Comparison of ENCODE assay signal across 14 cellular contexts in genomic region chrX:106378616-106379015, GRCh38.
DNase-seq lines count a peak whose midpoint lies in the region; ATAC-seq and TF ChIP-seq lines count a peak whose summit lies in the region.
"Had no signal": no experiment of that assay in that cellular context is flagged by ENCODE, and none has a peak within 500 bp of the region (broad histone marks: within the 10 kb centered on the region; RNA-seq: fewer than 3 reads in every experiment).

No MANE protein-coding gene starts in this region.

- 73% methylated on average over 1 of the region's 1 CpG for WGBS in right cardiac atrium

- no peaks in the 10 kb centered on the region for H3K9me3 ChIP-seq in right cardiac atrium (ENCODE audit: control insufficient read depth, low read length)
- H3K9me3 ChIP-seq: testis had no signal

- intact Hi-C loops in right cardiac atrium (cut with DNase I), result no loop called here

- H3K9me3 Mint-ChIP-seq in activated T-helper 17 cell treated with anti-CD3 and anti-CD28 coated beads, Interleukin-2, amount 50 U/mL, for 72 hours, result no peaks in the 10 kb centered on the region

- H3K4me1 ChIP-seq in right cardiac atrium (ENCODE audit: control insufficient read depth, insufficient read depth, low read length), result no peaks in the 10 kb centered on the region
- H3K4me1 ChIP-seq: testis had no signal

- H3K4me3 ChIP-seq in GM12865 (ENCODE audit: low read depth, low read length) (no peak overlapping the region), right cardiac atrium (ENCODE audit: low read length) (no peak overlapping the region)
- H3K4me3 ChIP-seq: PC-9, skin epidermis, testis had no signal

- H3K4me3 Mint-ChIP-seq in activated T-helper 17 cell treated with anti-CD3 and anti-CD28 coated beads, Interleukin-2, amount 50 U/mL, for 72 hours, result peak overlapping the region; percentile 48
- H3K4me3 Mint-ChIP-seq: neural crest cell had no signal

- no peaks in the 10 kb centered on the region for H3K27me3 Mint-ChIP-seq in activated T-helper 17 cell treated with anti-CD3 and anti-CD28 coated beads, Interleukin-2, amount 50 U/mL, for 72 hours

- no peak overlapping the region for H3K27ac ChIP-seq in right cardiac atrium (ENCODE audit: low read length)
- H3K27ac ChIP-seq: PC-9, skin epidermis, testis had no signal

- H3K27me3 ChIP-seq in right cardiac atrium (ENCODE audit: control insufficient read depth, insufficient read depth), result no peaks in the 10 kb centered on the region
- H3K27me3 ChIP-seq: testis had no signal

- no peak for TF ChIP-seq CTCF in GM12865 (IDR thresholded peaks at IDR 0.05; ENCODE audit: insufficient read depth, low read depth, low read length, missing control alignments)

- ATAC-seq in GM18909 (IDR thresholded peaks at IDR 0.05; ENCODE audit: poor library complexity, unreplicated experiment) (peak; percentile 70), HG03097 (IDR thresholded peaks at IDR 0.05; ENCODE audit: low FRiP score, unreplicated experiment) (peak; percentile 52), right cardiac atrium (no peak)
- ATAC-seq in activated T-helper 17 cell treated with anti-CD3 and anti-CD28 coated beads, Interleukin-2, amount 50 U/mL, for 72 hours (replicated peaks), result peak; percentile 28
- ATAC-seq: left cardiac atrium had no signal

- no peaks in the 10 kb centered on the region for H3K36me3 Mint-ChIP-seq in activated T-helper 17 cell treated with anti-CD3 and anti-CD28 coated beads, Interleukin-2, amount 50 U/mL, for 72 hours (ENCODE audit: low read depth)

- H3K4me1 Mint-ChIP-seq in activated T-helper 17 cell treated with anti-CD3 and anti-CD28 coated beads, Interleukin-2, amount 50 U/mL, for 72 hours, result no peaks in the 10 kb centered on the region
- H3K4me1 Mint-ChIP-seq: neural crest cell had no signal

- DNase-seq in GM12865 (ENCODE audit: low read depth), result peak; percentile 8
- DNase-seq in NCI-H2081 (lab: John Stamatoyannopoulos, UW), result no peak
- DNase-seq in NCI-H1105 (lab: John Stamatoyannopoulos, UW), result no peak
- no peak for DNase-seq in NCI-H1930 (lab: John Stamatoyannopoulos, UW)
- no peak for DNase-seq in right cardiac atrium
- DNase-seq: left cardiac atrium, NCI-H2171 treated with DMSO at 0.1 percent for 48 hours, PC-9, testis had no signal

- peak overlapping the region; percentile 54 for H3K27ac Mint-ChIP-seq in activated T-helper 17 cell treated with anti-CD3 and anti-CD28 coated beads, Interleukin-2, amount 50 U/mL, for 72 hours

Comparison
In these comparisons a context has a peak if more than half of its experiments do, and no peak if none do; other contexts are left out.
1. ATAC-seq: peak in GM18909 (single experiment), HG03097 (single experiment) and activated T-helper 17 cell treated with anti-CD3 and anti-CD28 coated beads, Interleukin-2, amount 50 U/mL, for 72 hours (single experiment); none in right cardiac atrium (0 of 2).